Comparison of ENCODE assay signal across 8 cellular contexts in the genomic region with DNA sequence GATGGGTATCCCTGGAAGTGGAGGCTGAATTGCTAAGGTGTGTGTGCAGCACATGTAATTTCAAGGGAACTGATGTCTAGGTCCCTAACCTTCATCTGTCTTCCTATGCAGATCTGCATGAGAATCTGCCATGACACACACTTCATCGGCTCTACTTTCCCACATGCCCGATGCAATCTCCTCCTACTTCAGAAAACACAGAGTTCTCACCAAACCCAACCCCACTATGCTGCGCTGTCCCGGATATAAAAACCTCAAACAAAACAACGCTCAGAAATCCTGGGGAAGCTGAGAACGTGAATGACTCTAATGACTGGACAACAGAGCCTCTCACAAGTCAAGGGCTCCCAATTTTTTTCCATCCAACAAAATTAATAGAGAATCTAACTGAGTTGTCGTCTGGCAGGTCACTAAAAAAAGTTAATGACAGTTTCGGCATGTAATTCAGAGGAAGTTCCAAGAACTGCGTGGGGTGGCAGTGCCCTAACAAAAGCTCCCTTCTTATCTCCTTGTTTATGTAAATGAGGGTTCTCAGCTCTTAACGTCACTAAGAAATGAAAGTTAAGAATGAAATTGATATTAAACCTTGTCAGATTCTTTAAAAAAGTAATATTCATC. TPM values are rescaled to one million over a fixed set of nuclear protein-coding genes. Genes with fewer than 3 reads are reported as not detected.
DNase-seq lines count a peak whose midpoint lies in the region; ATAC-seq and TF ChIP-seq lines count a peak whose summit lies in the region.

No MANE protein-coding gene starts in this region.

- H3K4me3 Mint-ChIP-seq in neural crest cell = peak overlapping the region; percentile 56

- peak overlapping the region; percentile 57 for H3K4me3 ChIP-seq in GM08714 (ENCODE audit: low read length)

- TF ChIP-seq POLR2A in GM18505 (IDR thresholded peaks at IDR 0.05; ENCODE audit: borderline replicate concordance, extremely low read depth, insufficient read depth, insufficient read length) = no peak

- H3K27me3 Mint-ChIP-seq in neural crest cell (ENCODE audit: low read depth) = no peaks in the 10 kb centered on the region

- H3K27ac Mint-ChIP-seq in neural crest cell (ENCODE audit: unreplicated experiment) = peak overlapping the region; percentile 58

- peak; percentile 9 for DNase-seq in activated effector memory CD4-positive, alpha-beta T cell treated with Interleukin-2 at 50 U/mL for 16 hours
- DNase-seq in neural crest cell (ENCODE audit: low read depth, low spot score) = no peak
- DNase-seq in D341Med (ENCODE audit: low spot score) = no peak

- peaks cover 32% of the 10 kb centered on the region for H3K4me1 Mint-ChIP-seq in neural crest cell

- no peaks in the 10 kb centered on the region for H3K36me3 Mint-ChIP-seq in neural crest cell (ENCODE audit: low read depth)

- ATAC-seq in HG03103 (IDR thresholded peaks at IDR 0.05; ENCODE audit: low read depth, unreplicated experiment) (peak; percentile 57), HG02678 (IDR thresholded peaks at IDR 0.05; ENCODE audit: unreplicated experiment) (no peak), GM18505 (IDR thresholded peaks at IDR 0.05; ENCODE audit: unreplicated experiment) (no peak), GM18519 (IDR thresholded peaks at IDR 0.05; ENCODE audit: low FRiP score, unreplicated experiment) (no peak)

- no peaks in the 10 kb centered on the region for H3K9me3 Mint-ChIP-seq in neural crest cell

- TF ChIP-seq CTCF in neural crest cell (conservative IDR thresholded peaks at IDR 0.05) = no peak

RNA-seq across cellular contexts. Expression of a gene that starts 39.0 kb away (rescaled TPM):
- total RNA-seq in neural crest cell = 36.7 and 40.0 TPM in 2 replicates
